8 cellular contexts compared by ENCODE assay signal in the genomic region with DNA sequence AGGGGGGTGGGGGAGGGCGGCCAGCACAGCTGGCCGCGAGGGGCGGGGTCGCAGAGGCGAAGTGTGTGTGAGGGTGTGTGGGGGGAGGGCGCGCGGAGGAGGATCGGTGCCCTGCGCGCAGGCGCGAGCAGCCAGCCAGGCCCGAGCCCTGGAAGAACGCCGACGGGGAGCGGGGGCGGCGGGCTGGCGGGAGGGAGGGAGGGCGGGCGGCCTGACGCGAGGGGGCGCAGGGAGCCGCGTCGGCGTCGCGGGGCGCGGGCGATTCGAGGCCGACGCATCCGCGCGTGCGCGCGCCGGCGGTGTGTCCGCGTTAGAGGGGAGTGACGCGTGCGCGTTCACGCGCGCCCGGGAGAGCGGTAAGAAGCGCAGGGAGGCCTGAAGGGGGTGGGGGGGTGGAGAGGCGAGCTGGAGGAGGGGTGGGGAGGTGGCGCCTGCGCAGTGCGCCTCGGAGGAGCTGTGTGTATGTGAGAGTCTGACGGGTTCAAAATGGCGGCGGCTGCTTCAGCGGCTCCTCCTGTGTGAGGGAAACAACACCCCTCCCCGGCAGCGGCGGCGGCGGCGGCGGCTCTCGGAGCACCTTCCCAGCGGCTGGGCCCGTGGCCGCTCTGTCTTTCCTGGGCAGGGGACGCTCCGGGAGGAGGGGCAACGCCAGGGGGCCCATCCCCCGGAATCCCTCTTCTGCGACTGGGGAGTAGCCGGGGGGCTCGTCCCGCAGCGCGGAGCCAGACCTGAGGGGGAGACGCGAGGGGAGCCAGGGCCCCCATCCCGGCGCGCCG.
DNase-seq lines count a peak whose midpoint lies in the region; ATAC-seq and TF ChIP-seq lines count a peak whose summit lies in the region.

A gene (plus strand): TSS at position 463 of the 776 bp plus-strand sequence. CDS start 2,054 bp downstream, outside the sequence.

- no peak for TF ChIP-seq CTCF in choroid plexus epithelial cell (conservative IDR thresholded peaks at IDR 0.05; ENCODE audit: low read depth, low read length)

- DNase-seq in Ammon's horn (ENCODE audit: low spot score): peak; percentile 99
- DNase-seq in GM19240 (ENCODE audit: insufficient read length, low spot score): peak; percentile 98
- DNase-seq in NCI-H524 (lab: John Stamatoyannopoulos, UW): peak; percentile 95 to 98
- peak; percentile 99 to 100 for DNase-seq in activated CD4-positive, alpha-beta T cell treated with anti-CD3 and anti-CD28 coated beads for 4 hours
- peak; percentile 99 for DNase-seq in choroid plexus epithelial cell (ENCODE audit: low read depth)
- peak; percentile 98 for DNase-seq in kidney glomerular epithelial cell (lab: John Stamatoyannopoulos, UW)
- DNase-seq in stimulated activated CD4-positive, alpha-beta T cell treated with anti-CD3 and anti-CD28 coated beads, Interleukin-15, amount 100 ng/mL, for 48 hours (ENCODE audit: low read depth in 2 of 2): peak; percentile 98 to 99

- peak; percentile 49 for ATAC-seq in HG03457 (IDR thresholded peaks at IDR 0.05; ENCODE audit: unreplicated experiment)

- H3K4me3 ChIP-seq in choroid plexus epithelial cell (ENCODE audit: low read depth, low read length): peak within 1 kb of the TSS; percentile 93

Comparison
In these comparisons a context has a peak if more than half of its experiments do, and no peak if none do; other contexts are left out.
1. Peak in every context shown above with its lines: DNase-seq, ATAC-seq and H3K4me3 ChIP-seq.